In genomic region chr2:104766683-104767082, GRCh38 we compare ENCODE assay signal across 25 cellular contexts.
DNase-seq lines count a peak whose midpoint lies in the region; ATAC-seq and TF ChIP-seq lines count a peak whose summit lies in the region.
"Had no signal": no experiment of that assay in that cellular context is flagged by ENCODE, and none has a peak within 500 bp of the region (broad histone marks: within the 10 kb centered on the region; RNA-seq: fewer than 3 reads in every experiment).

No MANE protein-coding gene starts in this region.

- H2BK120ac ChIP-seq in mesendoderm (ENCODE audit: low read depth, low read length), result no peak overlapping the region
- H2BK120ac ChIP-seq in mesenchymal stem cell (ENCODE audit: low read depth, low read length), result no peak overlapping the region

- H3K27me3 ChIP-seq in ACC112 (ENCODE audit: insufficient read depth, low read length), result no peaks in the 10 kb centered on the region
- no peaks in the 10 kb centered on the region for H3K27me3 ChIP-seq in mesendoderm (ENCODE audit: insufficient read depth, low read length, poor library complexity)
- H3K27me3 ChIP-seq in mesenchymal stem cell (ENCODE audit: control insufficient read depth in 1 of 2, insufficient read depth in 1 of 2, low read length in 2 of 2), result no peaks in the 10 kb centered on the region
- H3K27me3 ChIP-seq: ascending aorta, BLaER1, gastroesophageal sphincter, ovary, tibial artery had no signal

- H3K79me2 ChIP-seq in ACC112 (ENCODE audit: control insufficient read depth, insufficient read depth, low read length, unreplicated experiment) (no peaks in the 10 kb centered on the region), mesendoderm (ENCODE audit: control insufficient read depth, insufficient read depth, low read length) (no peaks in the 10 kb centered on the region)

- H2AK5ac ChIP-seq in mesendoderm (ENCODE audit: low read length) (no peak overlapping the region), mesenchymal stem cell (ENCODE audit: low read length, severe bottlenecking) (no peak overlapping the region)

- H3K14ac ChIP-seq in mesenchymal stem cell (ENCODE audit: low read length in 2 of 2), result no peak overlapping the region

- peaks cover 1% of the 10 kb centered on the region for H3K36me3 Mint-ChIP-seq in chondrocyte (ENCODE audit: low read depth)
- H3K36me3 Mint-ChIP-seq: activated CD8-positive, alpha-beta memory T cell treated with anti-CD3 and anti-CD28 coated beads, Interleukin-2, amount 10 ng/mL, durations not matched to agents 7 days and 5 days; naive B cell had no signal

- H4K8ac ChIP-seq in mesendoderm (ENCODE audit: low read depth, low read length) (no peak overlapping the region), mesenchymal stem cell (ENCODE audit: low read length) (no peak overlapping the region)

- H3K23ac ChIP-seq in mesendoderm (ENCODE audit: low read length) (no peak overlapping the region), mesenchymal stem cell (ENCODE audit: low read length in 2 of 2) (no peak overlapping the region)

- no peak overlapping the region for H3K4me2 ChIP-seq in mesendoderm (ENCODE audit: low read length)
- H3K4me2 ChIP-seq in mesenchymal stem cell (ENCODE audit: low read length, poor library complexity, severe bottlenecking), result no peak overlapping the region
- H3K4me2 ChIP-seq: BLaER1 had no signal

- peaks cover 44% of the 10 kb centered on the region for H3K4me1 Mint-ChIP-seq in chondrocyte (ENCODE audit: low read depth)
- H3K4me1 Mint-ChIP-seq: activated CD4-positive, alpha-beta T cell treated with anti-CD3 and anti-CD28 coated beads, Interleukin-2, amount 10 ng/mL, durations not matched to agents 24 days and 14 days; activated CD8-positive, alpha-beta memory T cell treated with anti-CD3 and anti-CD28 coated beads, Interleukin-2, amount 10 ng/mL, durations not matched to agents 7 days and 5 days; activated naive CD4-positive, alpha-beta T cell treated with anti-CD3 and anti-CD28 coated beads, Interleukin-2, amount 50 U/mL, for 24 hours; naive B cell had no signal

- no peak for TF ChIP-seq CTCF in chondrocyte (IDR thresholded peaks at IDR 0.05)
- no peak for TF ChIP-seq CTCF in RWPE1 (conservative IDR thresholded peaks at IDR 0.05; ENCODE audit: low read depth)

- H3K18ac ChIP-seq in mesendoderm (ENCODE audit: low read length), result no peak overlapping the region
- no peak overlapping the region for H3K18ac ChIP-seq in mesenchymal stem cell (ENCODE audit: low read depth in 1 of 2, low read length in 2 of 2)

- H4K5ac ChIP-seq in mesendoderm (ENCODE audit: low read length), result no peak overlapping the region

- no peak overlapping the region for H2BK12ac ChIP-seq in mesenchymal stem cell (ENCODE audit: low read length in 2 of 2)

- H3K9ac ChIP-seq in mesendoderm (ENCODE audit: low read length) (no peak overlapping the region), mesenchymal stem cell (ENCODE audit: low read length) (no peak overlapping the region)
- H3K9ac ChIP-seq: BLaER1 had no signal

- H3K56ac ChIP-seq in mesendoderm (ENCODE audit: low read length), result peak overlapping the region; percentile 31

- H3K36me3 ChIP-seq in ACC112 (ENCODE audit: insufficient read depth, low read length) (no peaks in the 10 kb centered on the region), mesendoderm (ENCODE audit: control insufficient read depth, insufficient read depth, low read length) (no peaks in the 10 kb centered on the region), mesenchymal stem cell (ENCODE audit: control insufficient read depth in 1 of 2, insufficient read depth in 2 of 2, low read depth in 1 of 2, low read length in 2 of 2) (no peaks in the 10 kb centered on the region)
- H3K36me3 ChIP-seq: ascending aorta, BLaER1, gastroesophageal sphincter, ovary, tibial artery had no signal

- ATAC-seq in GM21619 (IDR thresholded peaks at IDR 0.05; ENCODE audit: unreplicated experiment), result no peak
- ATAC-seq: activated CD8-positive, alpha-beta memory T cell treated with anti-CD3 and anti-CD28 coated beads, Interleukin-2, amount 10 ng/mL, durations not matched to agents 7 days and 5 days; gastroesophageal sphincter; stimulated activated naive CD8-positive, alpha-beta T cell treated with anti-CD3 and anti-CD28 coated beads, Interleukin-15, Interleukin-2, amounts not matched to agents 100 U/mL and 50 U/mL, for 24 hours had no signal

- H3K27ac ChIP-seq in ACC112 (ENCODE audit: low read depth, low read length) (peak overlapping the region; percentile 60), mesendoderm (ENCODE audit: low read depth, low read length) (no peak overlapping the region), RWPE1 (no peak overlapping the region), mesenchymal stem cell (ENCODE audit: low read length, poor library complexity, severe bottlenecking) (no peak overlapping the region)
- H3K27ac ChIP-seq: ascending aorta, BLaER1, gastroesophageal sphincter, ovary, tibial artery had no signal

- no peak overlapping the region for H3K4ac ChIP-seq in mesendoderm (ENCODE audit: low read depth, low read length)
- no peak overlapping the region for H3K4ac ChIP-seq in mesenchymal stem cell (ENCODE audit: low read depth in 1 of 2, low read length in 2 of 2)

- H3K4me3 ChIP-seq in ACC112 (ENCODE audit: low read depth, low read length) (no peak overlapping the region), mesendoderm (ENCODE audit: low read length) (no peak overlapping the region), mesenchymal stem cell (ENCODE audit: insufficient read depth in 1 of 2, low read depth in 1 of 2, low read length in 2 of 2) (no peak overlapping the region)
- H3K4me3 ChIP-seq: ascending aorta, BLaER1, gastroesophageal sphincter, ovary, tibial artery had no signal

- peak overlapping the region; percentile 92 for H3K27ac Mint-ChIP-seq in chondrocyte (ENCODE audit: unreplicated experiment)
- H3K27ac Mint-ChIP-seq: activated CD4-positive, alpha-beta T cell treated with anti-CD3 and anti-CD28 coated beads, Interleukin-2, amount 10 ng/mL, durations not matched to agents 24 days and 14 days; activated CD8-positive, alpha-beta memory T cell treated with anti-CD3 and anti-CD28 coated beads, Interleukin-2, amount 10 ng/mL, durations not matched to agents 7 days and 5 days; activated naive CD4-positive, alpha-beta T cell treated with anti-CD3 and anti-CD28 coated beads, Interleukin-2, amount 50 U/mL, for 24 hours; activated T-helper 1 cell treated with anti-CD3 and anti-CD28 coated beads, Interleukin-12 subunit alpha, Interleukin-12 subunit beta, Interleukin-2, Interleukin-4 antibody, amounts not matched to agents 30 ng/mL and 10 ng/mL and 1 ng/mL, durations not matched to agents 14 hours and 24 hours and 36 hours; naive B cell had no signal

- H2BK5ac ChIP-seq in mesendoderm (ENCODE audit: low read length) (no peak overlapping the region), mesenchymal stem cell (ENCODE audit: low read depth, low read length, poor library complexity, severe bottlenecking) (no peak overlapping the region)

- no CpG with 5 or more reads among the region's 10 CpGs for WGBS in mesendoderm (ENCODE audit: extremely low coverage, insufficient coverage, low lambda C conversion rate)
- 71% methylated on average over 8 of the region's 10 CpGs for WGBS in mesenchymal stem cell

- DNase-seq in LHCN-M2 (ENCODE audit: low read depth) (peak; percentile 72), chondrocyte (ENCODE audit: low spot score) (no peak), mesendoderm (peak; percentile 43), RWPE1 (ENCODE audit: low spot score) (no peak), 8988T (no peak), mesenchymal stem cell (no peak)
- DNase-seq: activated CD4-positive, alpha-beta T cell treated with anti-CD3 and anti-CD28 coated beads, Interleukin-2, amount 10 ng/mL, durations not matched to agents 24 days and 14 days; activated CD8-positive, alpha-beta memory T cell treated with anti-CD3 and anti-CD28 coated beads, Interleukin-2, amount 10 ng/mL, durations not matched to agents 7 days and 5 days; cerebellar nuclear complex; effector CD8-positive, alpha-beta T cell; mammary epithelial cell; naive B cell; NCI-H2171 treated with DMSO at 0.1 percent for 48 hours; ovary; SHP77; stimulated activated CD4-positive, alpha-beta T cell treated with anti-CD3 and anti-CD28 coated beads, Interleukin-4, amount 100 ng/mL, for 24 hours; stimulated activated naive CD8-positive, alpha-beta T cell treated with anti-CD3 and anti-CD28 coated beads, Interleukin-15, Interleukin-2, amounts not matched to agents 100 U/mL and 50 U/mL, for 24 hours; tibial artery had no signal

- H3K4me3 Mint-ChIP-seq in chondrocyte (ENCODE audit: unreplicated experiment), result no peak overlapping the region
- H3K4me3 Mint-ChIP-seq: activated CD4-positive, alpha-beta T cell treated with anti-CD3 and anti-CD28 coated beads, Interleukin-2, amount 10 ng/mL, durations not matched to agents 24 days and 14 days; activated CD8-positive, alpha-beta memory T cell treated with anti-CD3 and anti-CD28 coated beads, Interleukin-2, amount 10 ng/mL, durations not matched to agents 7 days and 5 days; activated naive CD4-positive, alpha-beta T cell treated with anti-CD3 and anti-CD28 coated beads, Interleukin-2, amount 50 U/mL, for 24 hours; activated T-helper 1 cell treated with anti-CD3 and anti-CD28 coated beads, Interleukin-12 subunit alpha, Interleukin-12 subunit beta, Interleukin-2, Interleukin-4 antibody, amounts not matched to agents 30 ng/mL and 10 ng/mL and 1 ng/mL, durations not matched to agents 14 hours and 24 hours and 36 hours; naive B cell had no signal

- no peaks in the 10 kb centered on the region for H3K27me3 Mint-ChIP-seq in chondrocyte (ENCODE audit: low read depth)
- H3K27me3 Mint-ChIP-seq: activated CD4-positive, alpha-beta T cell treated with anti-CD3 and anti-CD28 coated beads, Interleukin-2, amount 10 ng/mL, durations not matched to agents 24 days and 14 days; activated CD8-positive, alpha-beta memory T cell treated with anti-CD3 and anti-CD28 coated beads, Interleukin-2, amount 10 ng/mL, durations not matched to agents 7 days and 5 days had no signal

- POLR2A ChIA-PET in RWPE1 (lab: Yijun Ruan, JAX; ENCODE audit: low non-redundant PET), result no interaction called here

- CTCF ChIA-PET in RWPE1 (lab: Yijun Ruan, JAX), result interaction anchor here (0.6 to 1.0 kb wide), 3 partner anchors 17 to 730 kb away, joined by 3 to 4 read pairs (median 4); no protein-coding TSS in a partner anchor

- H2AFZ ChIP-seq in ACC112 (ENCODE audit: low read length, unreplicated experiment), result peak overlapping the region; percentile 40
- H2AFZ ChIP-seq in mesenchymal stem cell (ENCODE audit: low read depth, low read length), result no peak overlapping the region

- H2BK15ac ChIP-seq in mesendoderm (replicated peaks; ENCODE audit: low read depth) (no peak overlapping the region), mesenchymal stem cell (ENCODE audit: low read depth, poor library complexity, severe bottlenecking) (no peak overlapping the region)

- no peaks in the 10 kb centered on the region for H3K79me1 ChIP-seq in mesendoderm (ENCODE audit: low read length)
- H3K79me1 ChIP-seq in mesenchymal stem cell (replicated peaks; ENCODE audit: low read length, poor library complexity, severe bottlenecking), result no peaks in the 10 kb centered on the region

- H4K91ac ChIP-seq in mesenchymal stem cell (ENCODE audit: low read length), result no peak overlapping the region

- H3K9me3 ChIP-seq in mesenchymal stem cell (ENCODE audit: control insufficient read depth, low read length), result no peaks in the 10 kb centered on the region
- H3K9me3 ChIP-seq: BLaER1, ovary, tibial artery had no signal

- peaks cover 32% of the 10 kb centered on the region for H3K4me1 ChIP-seq in ACC112 (ENCODE audit: control insufficient read depth, insufficient read depth, low read length, unreplicated experiment)
- no peaks in the 10 kb centered on the region for H3K4me1 ChIP-seq in mesendoderm (ENCODE audit: control insufficient read depth, low read depth, low read length)
- H3K4me1 ChIP-seq in mesenchymal stem cell (ENCODE audit: control insufficient read depth, insufficient read depth, low read depth, low read length), result peaks cover 6% of the 10 kb centered on the region
- H3K4me1 ChIP-seq: ascending aorta, BLaER1, gastroesophageal sphincter, tibial artery had no signal

- peaks cover 14% of the 10 kb centered on the region for H3K9me3 Mint-ChIP-seq in chondrocyte (ENCODE audit: low read depth)
- H3K9me3 Mint-ChIP-seq: activated CD4-positive, alpha-beta T cell treated with anti-CD3 and anti-CD28 coated beads, Interleukin-2, amount 10 ng/mL, durations not matched to agents 24 days and 14 days; activated T-helper 1 cell treated with anti-CD3 and anti-CD28 coated beads, Interleukin-12 subunit alpha, Interleukin-12 subunit beta, Interleukin-2, Interleukin-4 antibody, amounts not matched to agents 30 ng/mL and 10 ng/mL and 1 ng/mL, durations not matched to agents 14 hours and 24 hours and 36 hours had no signal

Comparison
In these comparisons a context has a peak if more than half of its experiments do, and no peak if none do; other contexts are left out.
1. DNase-seq: peak in LHCN-M2 (single experiment) and mesendoderm (single experiment); none in chondrocyte (single experiment), RWPE1 (single experiment), 8988T (single experiment) and mesenchymal stem cell (single experiment).